Comparison of ENCODE assay signal across 24 cellular contexts in genomic region chr4:7992846-7993245, GRCh38.
"Had no signal": no experiment of that assay in that cellular context is flagged by ENCODE, and none has a peak within 500 bp of the region (broad histone marks: within the 10 kb centered on the region; RNA-seq: fewer than 3 reads in every experiment).

No MANE protein-coding gene starts in this region.

- H3K4me3 ChIP-seq: adrenal gland, breast epithelium, MG63, Peyer's patch had no signal

- H3K4me1 Mint-ChIP-seq: activated naive CD8-positive, alpha-beta T cell treated with anti-CD3 and anti-CD28 coated beads, Interleukin-2, amount 10 ng/mL, durations not matched to agents 7 days and 5 days had no signal

- H3K27me3 ChIP-seq: adrenal gland, breast epithelium, MG63, Peyer's patch had no signal

- H3K4me1 ChIP-seq: adrenal gland, breast epithelium, Peyer's patch had no signal

- H3K4me3 Mint-ChIP-seq: activated CD8-positive, alpha-beta T cell treated with anti-CD3 and anti-CD28 coated beads, Interleukin-2, amount 10 ng/mL, durations not matched to agents 7 days and 5 days; activated naive CD8-positive, alpha-beta T cell treated with anti-CD3 and anti-CD28 coated beads, Interleukin-2, amount 10 ng/mL, durations not matched to agents 7 days and 5 days; T-helper 1 cell treated with Interleukin-12 subunit alpha and Interleukin-12 subunit beta and Interleukin-4 antibody, amounts not matched to agents 30 μg/mL and 1 μg/mL, for 36 hours had no signal

- H3K9me3 Mint-ChIP-seq: activated naive CD8-positive, alpha-beta T cell treated with anti-CD3 and anti-CD28 coated beads, Interleukin-2, amount 10 ng/mL, durations not matched to agents 7 days and 5 days; T-helper 1 cell treated with Interleukin-12 subunit alpha and Interleukin-12 subunit beta and Interleukin-4 antibody, amounts not matched to agents 30 μg/mL and 1 μg/mL, for 36 hours had no signal

- H3K27ac ChIP-seq: adrenal gland, breast epithelium, Peyer's patch, RWPE1 had no signal

- H3K9me3 ChIP-seq: adrenal gland, MG63, Peyer's patch had no signal

- DNase-seq: activated CD4-positive, alpha-beta T cell treated with anti-CD3 and anti-CD28 coated beads for 48 hours; activated CD4-positive, alpha-beta T cell treated with anti-CD3 and anti-CD28 coated beads, Interleukin-2, amount 50 U/mL, for 4 hours; activated CD4-positive, CD25-positive, alpha-beta regulatory T cell treated with anti-CD3 and anti-CD28 coated beads, Interleukin-2, amount 50 U/mL, for 72 hours; activated CD8-positive, alpha-beta memory T cell treated with anti-CD3 and anti-CD28 coated beads, Interleukin-2, amount 50 U/mL, for 48 hours; activated CD8-positive, alpha-beta T cell treated with anti-CD3 and anti-CD28 coated beads, Interleukin-2, amount 10 ng/mL, durations not matched to agents 7 days and 5 days; activated naive CD4-positive, alpha-beta T cell treated with anti-CD3 and anti-CD28 coated beads, Interleukin-2, amount 50 U/mL, for 16 hours; activated naive CD8-positive, alpha-beta T cell treated with anti-CD3 and anti-CD28 coated beads, Interleukin-2, amount 10 ng/mL, durations not matched to agents 7 days and 5 days; activated T-cell treated with anti-CD3 and anti-CD28 coated beads, Interleukin-2, amount 50 U/mL, for 1 hour; adrenal gland; anterior cingulate cortex; MG63; NCI-H1105; NCI-H1436; NCI-H1694 treated with DMSO at 0.1 percent for 48 hours; NCI-H2029 treated with DMSO at 0.1 percent for 48 hours; NCI-H345; NCI-H510A; NCI-H526 treated with DMSO at 0.1 percent for 48 hours; NK-92 treated with Interleukin-12 subunit alpha and Interleukin-12 subunit beta, amount 100 ng/mL, for 24 hours; Peyer's patch; SHP77 treated with DMSO at 0.1 percent for 48 hours had no signal

- ATAC-seq: activated CD8-positive, alpha-beta T cell treated with anti-CD3 and anti-CD28 coated beads, Interleukin-2, amount 10 ng/mL, durations not matched to agents 7 days and 5 days had no signal

- H3K36me3 ChIP-seq: adrenal gland, breast epithelium, MG63, Peyer's patch had no signal

- H3K36me3 Mint-ChIP-seq: activated naive CD8-positive, alpha-beta T cell treated with anti-CD3 and anti-CD28 coated beads, Interleukin-2, amount 10 ng/mL, durations not matched to agents 7 days and 5 days had no signal

- H3K27ac Mint-ChIP-seq: activated CD8-positive, alpha-beta T cell treated with anti-CD3 and anti-CD28 coated beads, Interleukin-2, amount 10 ng/mL, durations not matched to agents 7 days and 5 days; activated naive CD8-positive, alpha-beta T cell treated with anti-CD3 and anti-CD28 coated beads, Interleukin-2, amount 10 ng/mL, durations not matched to agents 7 days and 5 days; T-helper 1 cell treated with Interleukin-12 subunit alpha and Interleukin-12 subunit beta and Interleukin-4 antibody, amounts not matched to agents 30 μg/mL and 1 μg/mL, for 36 hours had no signal
